Comparison of ENCODE assay signal across 16 cellular contexts in genomic region chr6:154800338-154800737, GRCh38.
A peak's percentile ranks its signal among the peaks of the same experiment; 100 is the strongest.
DNase-seq lines count a peak whose midpoint lies in the region; ATAC-seq, FAIRE-seq and TF ChIP-seq lines count a peak whose summit lies in the region.
"Had no signal": no experiment of that assay in that cellular context is flagged by ENCODE, and none has a peak within 500 bp of the region (broad histone marks: within the 10 kb centered on the region; RNA-seq: fewer than 3 reads in every experiment).

No MANE protein-coding gene starts in this region.

- no TSS peak for BruUV-seq in K562 (replicated peaks; lab: Mats Ljungman, UMichigan)

- H3K4me3 ChIP-seq in K562: no peak overlapping the region
- H3K4me3 ChIP-seq: adrenal gland, left ventricle myocardium inferior had no signal

- peaks cover 70% of the 10 kb centered on the region for H3K36me3 ChIP-seq in K562 (ENCODE audit: control insufficient read depth, insufficient read depth, low read length)

- ATAC-seq in HG02798 (IDR thresholded peaks at IDR 0.05; ENCODE audit: poor library complexity, unreplicated experiment): peak; percentile 44
- no peak for ATAC-seq in K562
- no peak for ATAC-seq in GM18517 (IDR thresholded peaks at IDR 0.05; ENCODE audit: unreplicated experiment)
- no peak for ATAC-seq in esophagus mucosa
- no peak for ATAC-seq in HG03354 (IDR thresholded peaks at IDR 0.05; ENCODE audit: poor library complexity, severe bottlenecking, unreplicated experiment)
- ATAC-seq: foreskin keratinocyte had no signal

- H3K4me2 ChIP-seq in K562 (ENCODE audit: insufficient read depth, low read length): no peak overlapping the region

- no peaks in the 10 kb centered on the region for H3K27me3 Mint-ChIP-seq in activated naive CD4-positive, alpha-beta T cell treated with anti-CD3 and anti-CD28 coated beads for 36 hours (ENCODE audit: low read depth)
- no peaks in the 10 kb centered on the region for H3K27me3 Mint-ChIP-seq in activated naive CD4-positive, alpha-beta T cell treated with anti-CD3 and anti-CD28 coated beads, Interleukin-2, amount 10 ng/mL, durations not matched to agents 7 days and 5 days
- no peaks in the 10 kb centered on the region for H3K27me3 Mint-ChIP-seq in type B pancreatic cell

- no peak for TF ChIP-seq EP300 in K562 (IDR thresholded peaks at IDR 0.05; ENCODE audit: low read length)

- intact Hi-C loops in activated naive CD4-positive, alpha-beta T cell treated with anti-CD3 and anti-CD28 coated beads for 36 hours (cut with micrococcal nuclease): loop anchor here (10.0 kb wide), 1 partner anchor 374 kb away; no protein-coding TSS in a partner anchor
- intact Hi-C loops in K562 (cut with micrococcal nuclease): loop anchor here (10.0 kb wide), 1 partner anchor 646 kb away; no protein-coding TSS in a partner anchor

- H3K4me3 Mint-ChIP-seq in activated naive CD4-positive, alpha-beta T cell treated with anti-CD3 and anti-CD28 coated beads for 36 hours: no peak overlapping the region
- no peak overlapping the region for H3K4me3 Mint-ChIP-seq in activated naive CD4-positive, alpha-beta T cell treated with anti-CD3 and anti-CD28 coated beads, Interleukin-2, amount 10 ng/mL, durations not matched to agents 7 days and 5 days
- no peak overlapping the region for H3K4me3 Mint-ChIP-seq in type B pancreatic cell

- H3K79me2 ChIP-seq in K562 (ENCODE audit: control insufficient read depth, insufficient read depth, low read length): peaks cover 7% of the 10 kb centered on the region; the same call in 1 of the 3 replicates

- no peak overlapping the region for H2AFZ ChIP-seq in K562 (ENCODE audit: low read depth, low read length)

- TF ChIP-seq CTCF in K562 (IDR thresholded peaks at IDR 0.05 in 2 of 3, conservative IDR thresholded peaks at IDR 0.05 in 1 of 3; ENCODE audit: insufficient read depth in 2 of 3, low read depth in 1 of 3, low read length in 3 of 3) (no peak), type B pancreatic cell (conservative IDR thresholded peaks at IDR 0.05) (no peak)

- H3K27me3 ChIP-seq in K562 (ENCODE audit: control insufficient read depth in 2 of 2, insufficient read depth in 2 of 2, low read length in 2 of 2): no peaks in the 10 kb centered on the region
- H3K27me3 ChIP-seq: adrenal gland, foreskin keratinocyte had no signal

- H3K27ac Mint-ChIP-seq in activated naive CD4-positive, alpha-beta T cell treated with anti-CD3 and anti-CD28 coated beads for 36 hours: peak overlapping the region; percentile 66
- H3K27ac Mint-ChIP-seq in activated naive CD4-positive, alpha-beta T cell treated with anti-CD3 and anti-CD28 coated beads, Interleukin-2, amount 10 ng/mL, durations not matched to agents 7 days and 5 days: no peak overlapping the region
- peak overlapping the region; percentile 19 for H3K27ac Mint-ChIP-seq in type B pancreatic cell

- H3K9me1 ChIP-seq in K562 (ENCODE audit: control insufficient read depth, insufficient read depth, low read length): no peaks in the 10 kb centered on the region

- in situ Hi-C loops in K562 (cut with MboI): loop anchor here (5.0 to 25.0 kb wide), 2 partner anchors 123 to 638 kb away; no protein-coding TSS in a partner anchor

- H4K20me1 ChIP-seq in K562 (replicated peaks; ENCODE audit: control insufficient read depth, insufficient read depth, low read length): no peaks in the 10 kb centered on the region

- no peak for FAIRE-seq in K562 (lab: Jason Lieb, UNC)

- H3K4me1 ChIP-seq in K562 (replicated peaks in 1 of 2; ENCODE audit: control insufficient read depth in 2 of 2, insufficient read depth in 2 of 2, low read length in 2 of 2): no peaks in the 10 kb centered on the region
- H3K4me1 ChIP-seq: adrenal gland, foreskin keratinocyte had no signal

- H3K36me3 Mint-ChIP-seq in activated naive CD4-positive, alpha-beta T cell treated with anti-CD3 and anti-CD28 coated beads for 36 hours (ENCODE audit: low read depth): peaks cover 17% of the 10 kb centered on the region
- H3K36me3 Mint-ChIP-seq in activated naive CD4-positive, alpha-beta T cell treated with anti-CD3 and anti-CD28 coated beads, Interleukin-2, amount 10 ng/mL, durations not matched to agents 7 days and 5 days: peaks cover 26% of the 10 kb centered on the region
- H3K36me3 Mint-ChIP-seq in type B pancreatic cell: peaks cover 22% of the 10 kb centered on the region

- TF ChIP-seq RAD21 in K562 (CRISPR knock-in tag; conservative IDR thresholded peaks at IDR 0.05 in 1 of 2, IDR thresholded peaks at IDR 0.05 in 1 of 2): no peak

- no peaks in the 10 kb centered on the region for H3K9me3 Mint-ChIP-seq in activated naive CD4-positive, alpha-beta T cell treated with anti-CD3 and anti-CD28 coated beads for 36 hours
- no peaks in the 10 kb centered on the region for H3K9me3 Mint-ChIP-seq in activated naive CD4-positive, alpha-beta T cell treated with anti-CD3 and anti-CD28 coated beads, Interleukin-2, amount 10 ng/mL, durations not matched to agents 7 days and 5 days
- no peaks in the 10 kb centered on the region for H3K9me3 Mint-ChIP-seq in type B pancreatic cell

- no peaks in the 10 kb centered on the region for H3K9me3 ChIP-seq in K562 (replicated peaks; ENCODE audit: control insufficient read depth, insufficient read depth, low read depth, low read length)
- H3K9me3 ChIP-seq: adrenal gland, left ventricle myocardium inferior had no signal

- no peak for DNase-seq in activated naive CD4-positive, alpha-beta T cell treated with anti-CD3 and anti-CD28 coated beads for 36 hours
- DNase-seq in activated naive CD4-positive, alpha-beta T cell treated with anti-CD3 and anti-CD28 coated beads, Interleukin-2, amount 10 ng/mL, durations not matched to agents 7 days and 5 days: no peak
- DNase-seq in K562 (ENCODE audit: extremely low read depth in 1 of 4, low spot score in 3 of 4): no peak
- DNase-seq in type B pancreatic cell (ENCODE audit: extremely low spot score, unreplicated experiment): no peak
- DNase-seq: adrenal gland; central memory CD4-positive, alpha-beta T cell; foreskin keratinocyte; HCEC 1CT; left ventricle myocardium inferior; NCI-H1436; NCI-H446 had no signal

- CTCF ChIA-PET in activated naive CD4-positive, alpha-beta T cell treated with anti-CD3 and anti-CD28 coated beads for 36 hours (lab: Charles Lee): interaction anchor here (1.9 kb wide), 1 partner anchor 125 kb away, joined by 6 read pairs; no protein-coding TSS in a partner anchor
- CTCF ChIA-PET in activated naive CD4-positive, alpha-beta T cell treated with anti-CD3 and anti-CD28 coated beads, Interleukin-2, amount 10 ng/mL, durations not matched to agents 7 days and 5 days (lab: Charles Lee): interaction anchor here (1.4 kb wide), 1 partner anchor 125 kb away, joined by 3 read pairs; no protein-coding TSS in a partner anchor
- CTCF ChIA-PET in K562 (lab: Yijun Ruan, JAX; ENCODE audit: low intra/inter-chr PET ratio): interaction anchor here (2.2 kb wide), 1 partner anchor 125 kb away, joined by 7 read pairs; no protein-coding TSS in a partner anchor

- H3K4me1 Mint-ChIP-seq in activated naive CD4-positive, alpha-beta T cell treated with anti-CD3 and anti-CD28 coated beads for 36 hours (ENCODE audit: low read depth): peaks cover 26% of the 10 kb centered on the region
- H3K4me1 Mint-ChIP-seq in activated naive CD4-positive, alpha-beta T cell treated with anti-CD3 and anti-CD28 coated beads, Interleukin-2, amount 10 ng/mL, durations not matched to agents 7 days and 5 days: peaks cover 7% of the 10 kb centered on the region
- H3K4me1 Mint-ChIP-seq in type B pancreatic cell (ENCODE audit: unreplicated experiment): no peaks in the 10 kb centered on the region

- POLR2A ChIA-PET in K562 (lab: Yijun Ruan, JAX): interaction anchor here (0.6 kb wide), 2 partner anchors 73 to 230 kb away, joined by 3 read pairs; no protein-coding TSS in a partner anchor

- H3K9ac ChIP-seq in K562 (ENCODE audit: insufficient read depth in 1 of 2, low read depth in 2 of 2, low read length in 2 of 2): no peak overlapping the region

- no peak overlapping the region for H3K27ac ChIP-seq in K562 (ENCODE audit: extremely low read depth, low read depth, low read length)
- H3K27ac ChIP-seq: adrenal gland, foreskin keratinocyte, HL-60, left ventricle myocardium inferior had no signal

- TF ChIP-seq POLR2A in K562 (conservative IDR thresholded peaks at IDR 0.05): no peak

TF ChIP-seq in K562, 482 proteins besides CTCF, POLR2A, EP300 and RAD21:
- no peak for TF ChIP-seq ZNF766 (CRISPR knock-in tag; conservative IDR thresholded peaks at IDR 0.05)
- peak; percentile 76 for TF ChIP-seq TFE3 (CRISPR knock-in tag; IDR thresholded peaks at IDR 0.05)
